In the genomic region with DNA sequence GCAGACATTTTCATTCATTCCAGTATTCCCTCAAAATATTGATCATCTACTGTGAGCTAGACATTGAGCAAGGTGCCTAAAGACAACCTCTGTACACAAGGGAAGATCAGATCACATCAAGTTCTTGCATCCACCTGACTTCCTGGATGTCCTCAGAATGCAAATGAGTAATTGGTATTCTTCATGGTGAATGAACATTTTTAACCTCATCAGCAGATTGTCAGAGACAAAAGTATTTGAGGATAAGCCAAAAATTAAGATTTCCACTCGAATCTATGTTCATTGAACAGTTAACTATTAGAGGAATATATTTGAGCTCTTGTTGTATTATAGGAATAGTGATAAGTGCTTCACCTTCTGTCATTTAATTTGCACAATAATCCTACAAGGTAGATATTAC, we compare ENCODE assay signal across 9 cellular contexts. TPM values are rescaled to one million over a fixed set of nuclear protein-coding genes. Genes with fewer than 3 reads are reported as not detected.
DNase-seq lines count a peak whose midpoint lies in the region; ATAC-seq and TF ChIP-seq lines count a peak whose summit lies in the region.
"Had no signal": no experiment of that assay in that cellular context is flagged by ENCODE, and none has a peak within 500 bp of the region (broad histone marks: within the 10 kb centered on the region; RNA-seq: fewer than 3 reads in every experiment).

No MANE protein-coding gene starts in this region.

- peak overlapping the region in 1 of 8 donors; percentile 93 for H3K27ac ChIP-seq in spleen

- POLR2A ChIA-PET in activated CD4-positive, alpha-beta T cell treated with anti-CD3 and anti-CD28 coated beads, Interleukin-2, amount 10 ng/mL, durations not matched to agents 7 days and 5 days (lab: Charles Lee) = no interaction called here

- H3K27me3 ChIP-seq in spleen (replicated peaks in 1 of 7) = peaks cover 0 to under 1% (median 0%) of the 10 kb centered on the region in 7 donors
- H3K27me3 ChIP-seq: foreskin keratinocyte had no signal

- H3K27ac Mint-ChIP-seq in activated CD4-positive, alpha-beta T cell treated with anti-CD3 and anti-CD28 coated beads, Interleukin-2, amount 10 ng/mL, durations not matched to agents 7 days and 5 days = peak overlapping the region; percentile 100
- peak overlapping the region; percentile 100 for H3K27ac Mint-ChIP-seq in T-helper 2 cell treated with Interferon-gamma antibody and Interleukin-4, amounts not matched to agents 5 μg/mL and 100 μg/mL, for 36 hours

- 81 to 94% (median 90%) methylated on average over 1 of the region's 1 CpG for WGBS in spleen, 5 donors

- peaks cover 41% of the 10 kb centered on the region for H3K4me1 Mint-ChIP-seq in activated CD4-positive, alpha-beta T cell treated with anti-CD3 and anti-CD28 coated beads, Interleukin-2, amount 10 ng/mL, durations not matched to agents 7 days and 5 days
- H3K4me1 Mint-ChIP-seq in T-helper 2 cell treated with Interferon-gamma antibody and Interleukin-4, amounts not matched to agents 5 μg/mL and 100 μg/mL, for 36 hours (ENCODE audit: low read depth) = peaks cover 33% of the 10 kb centered on the region

- no peaks in the 10 kb centered on the region for H3K9me3 Mint-ChIP-seq in activated CD4-positive, alpha-beta T cell treated with anti-CD3 and anti-CD28 coated beads, Interleukin-2, amount 10 ng/mL, durations not matched to agents 7 days and 5 days
- no peaks in the 10 kb centered on the region for H3K9me3 Mint-ChIP-seq in T-helper 2 cell treated with Interferon-gamma antibody and Interleukin-4, amounts not matched to agents 5 μg/mL and 100 μg/mL, for 36 hours

- H3K4me1 ChIP-seq in spleen = peaks cover 14 to 52% (median 33%) of the 10 kb centered on the region in 6 donors

- H3K4me3 Mint-ChIP-seq in activated CD4-positive, alpha-beta T cell treated with anti-CD3 and anti-CD28 coated beads, Interleukin-2, amount 10 ng/mL, durations not matched to agents 7 days and 5 days = peak overlapping the region; percentile 100
- H3K4me3 Mint-ChIP-seq in T-helper 2 cell treated with Interferon-gamma antibody and Interleukin-4, amounts not matched to agents 5 μg/mL and 100 μg/mL, for 36 hours = peak overlapping the region; percentile 98

- CTCF ChIA-PET in activated CD4-positive, alpha-beta T cell treated with anti-CD3 and anti-CD28 coated beads, Interleukin-2, amount 10 ng/mL, durations not matched to agents 7 days and 5 days (lab: Charles Lee) = no interaction called here

- H3K9me3 ChIP-seq in spleen = no peaks in the 10 kb centered on the region

- peaks cover 0 to 46% (median 27%) of the 10 kb centered on the region in 6 donors for H3K36me3 ChIP-seq in spleen

- ATAC-seq in GM18870 (IDR thresholded peaks at IDR 0.05; ENCODE audit: unreplicated experiment) (no peak), HG03565 (IDR thresholded peaks at IDR 0.05; ENCODE audit: unreplicated experiment) (no peak), GM18505 (IDR thresholded peaks at IDR 0.05; ENCODE audit: unreplicated experiment) (no peak)
- ATAC-seq: foreskin keratinocyte had no signal

- no peak for TF ChIP-seq CTCF in fibroblast of villous mesenchyme (IDR thresholded peaks at IDR 0.05; ENCODE audit: insufficient read depth, low read depth, low read length)
- no peak for TF ChIP-seq CTCF in spleen (IDR thresholded peaks at IDR 0.05 in 8 of 11, conservative IDR thresholded peaks at IDR 0.05 in 3 of 11)

- H3K36me3 Mint-ChIP-seq in activated CD4-positive, alpha-beta T cell treated with anti-CD3 and anti-CD28 coated beads, Interleukin-2, amount 10 ng/mL, durations not matched to agents 7 days and 5 days (ENCODE audit: low read depth) = peaks cover 39% of the 10 kb centered on the region
- peaks cover 40% of the 10 kb centered on the region for H3K36me3 Mint-ChIP-seq in T-helper 2 cell treated with Interferon-gamma antibody and Interleukin-4, amounts not matched to agents 5 μg/mL and 100 μg/mL, for 36 hours (ENCODE audit: low read depth)

- TF ChIP-seq POLR2A in spleen (IDR thresholded peaks at IDR 0.05) (no peak), GM18505 (IDR thresholded peaks at IDR 0.05; ENCODE audit: borderline replicate concordance, extremely low read depth, insufficient read depth, insufficient read length) (no peak)

- H3K4me3 ChIP-seq in fibroblast of villous mesenchyme (ENCODE audit: low read depth, low read length) = peak overlapping the region; percentile 96
- H3K4me3 ChIP-seq in spleen = peak overlapping the region in 5 of 8 donors; percentile 69 to 88 (median 71)

- intact Hi-C loops in spleen (cut with DNase I; ENCODE audit: low total_unique reads) = no loop called here

- no peaks in the 10 kb centered on the region for H3K27me3 Mint-ChIP-seq in activated CD4-positive, alpha-beta T cell treated with anti-CD3 and anti-CD28 coated beads, Interleukin-2, amount 10 ng/mL, durations not matched to agents 7 days and 5 days
- no peaks in the 10 kb centered on the region for H3K27me3 Mint-ChIP-seq in T-helper 2 cell treated with Interferon-gamma antibody and Interleukin-4, amounts not matched to agents 5 μg/mL and 100 μg/mL, for 36 hours (ENCODE audit: low read depth)

- no peak for DNase-seq in activated CD4-positive, alpha-beta T cell treated with anti-CD3 and anti-CD28 coated beads, Interleukin-2, amount 10 ng/mL, durations not matched to agents 7 days and 5 days
- no peak for DNase-seq in activated CD4-positive, alpha-beta T cell treated with anti-CD3 and anti-CD28 coated beads for 1 hour
- DNase-seq in T-helper 2 cell treated with Interferon-gamma antibody and Interleukin-4, amounts not matched to agents 5 μg/mL and 100 μg/mL, for 36 hours (ENCODE audit: low spot score) = no peak
- no peak for DNase-seq in fibroblast of villous mesenchyme (ENCODE audit: low read depth)
- no peak for DNase-seq in spleen
- DNase-seq: foreskin keratinocyte had no signal

RNA-seq across cellular contexts. Expression of gene SMARCAD1, which starts 1.3 kb away (rescaled TPM):
- 10 to 100 TPM; 26.9 to 32.4 TPM for total RNA-seq in activated CD4-positive, alpha-beta T cell treated with anti-CD3 and anti-CD28 coated beads, Interleukin-2, amount 10 ng/mL, durations not matched to agents 7 days and 5 days
- total RNA-seq in fibroblast of villous mesenchyme (36.4 and 56.1 TPM in 2 replicates), spleen (10 to 100 TPM; 23.2 to 34.9 (median 29.3) TPM)
- 10 to 100 TPM in 2 of 3 donors, 1 to 10 TPM in 1; 8.5 to 11.2 (median 10.1) TPM for polyA plus RNA-seq in spleen
